In genomic region chr1:27572679-27573426, GRCh38 we compare ENCODE assay signal across 10 cellular contexts. TPM values are rescaled to one million over a fixed set of nuclear protein-coding genes. Genes with fewer than 3 reads are reported as not detected.
DNase-seq lines count a peak whose midpoint lies in the region; TF ChIP-seq lines count a peak whose summit lies in the region.
"Had no signal": no experiment of that assay in that cellular context is flagged by ENCODE, and none has a peak within 500 bp of the region (broad histone marks: within the 10 kb centered on the region; RNA-seq: fewer than 3 reads in every experiment).

No MANE protein-coding gene starts in this region.

- H3K9me3 ChIP-seq in HUES48 (ENCODE audit: control insufficient read depth, insufficient read depth, low read length) (no peaks in the 10 kb centered on the region), subcutaneous abdominal adipose tissue (ENCODE audit: control insufficient read depth in 5 of 5, low read length in 5 of 5) (no peaks in the 10 kb centered on the region)

- H3K36me3 Mint-ChIP-seq in MCF 10A (ENCODE audit: insufficient read depth, unreplicated experiment), result no peaks in the 10 kb centered on the region
- H3K36me3 Mint-ChIP-seq in activated naive CD8-positive, alpha-beta T cell treated with anti-CD3 and anti-CD28 coated beads for 36 hours, result no peaks in the 10 kb centered on the region

- no peaks in the 10 kb centered on the region for H3K9me3 Mint-ChIP-seq in MCF 10A (ENCODE audit: unreplicated experiment)
- H3K9me3 Mint-ChIP-seq in activated naive CD8-positive, alpha-beta T cell treated with anti-CD3 and anti-CD28 coated beads for 36 hours, result no peaks in the 10 kb centered on the region

- H3K4me3 Mint-ChIP-seq in MCF 10A (ENCODE audit: unreplicated experiment), result peak overlapping the region; percentile 28
- H3K4me3 Mint-ChIP-seq in activated naive CD8-positive, alpha-beta T cell treated with anti-CD3 and anti-CD28 coated beads for 36 hours, result no peak overlapping the region

- DNase-seq in MCF 10A (ENCODE audit: unreplicated experiment) (no peak), left kidney (ENCODE audit: low read depth, low spot score) (peak; percentile 69), GM10248 (ENCODE audit: extremely low spot score) (no peak), OCI-M1 (lab: John Stamatoyannopoulos, UW) (no peak), occipital lobe (lab: John Stamatoyannopoulos, UW) (no peak)
- DNase-seq in activated naive CD8-positive, alpha-beta T cell treated with anti-CD3 and anti-CD28 coated beads for 36 hours, result no peak
- DNase-seq: activated CD4-positive, CD25-positive, alpha-beta regulatory T cell treated with anti-CD3 and anti-CD28 coated beads, Interleukin-2, amount 50 U/mL, for 72 hours had no signal

- no peak overlapping the region for H3K4me3 ChIP-seq in HUES48 (ENCODE audit: low read depth, low read length)
- peak overlapping the region in 1 of 5 donors; percentile 7 for H3K4me3 ChIP-seq in subcutaneous abdominal adipose tissue (ENCODE audit: low read depth in 1 of 5, low read length in 5 of 5)
- H3K4me3 ChIP-seq: GM12878 had no signal

- no peaks in the 10 kb centered on the region for H3K36me3 ChIP-seq in HUES48 (ENCODE audit: control insufficient read depth, insufficient read depth, low read length)
- H3K36me3 ChIP-seq in subcutaneous abdominal adipose tissue (ENCODE audit: control insufficient read depth in 5 of 5, insufficient read depth in 5 of 5, low read length in 5 of 5), result no peaks in the 10 kb centered on the region

- no peaks in the 10 kb centered on the region for H3K27me3 Mint-ChIP-seq in MCF 10A (ENCODE audit: insufficient read depth, unreplicated experiment)
- peaks cover 3% of the 10 kb centered on the region for H3K27me3 Mint-ChIP-seq in activated naive CD8-positive, alpha-beta T cell treated with anti-CD3 and anti-CD28 coated beads for 36 hours

- BruUV-seq in MCF 10A (replicated peaks; lab: Mats Ljungman, UMichigan), result no TSS peak

- H3K27ac Mint-ChIP-seq in MCF 10A (ENCODE audit: low read depth, unreplicated experiment), result no peak overlapping the region
- H3K27ac Mint-ChIP-seq in activated naive CD8-positive, alpha-beta T cell treated with anti-CD3 and anti-CD28 coated beads for 36 hours, result no peak overlapping the region

- H3K27ac ChIP-seq in HUES48 (ENCODE audit: low read depth, low read length) (peak overlapping the region; percentile 88), subcutaneous abdominal adipose tissue (ENCODE audit: low read depth, low read length) (peak overlapping the region; percentile 46)

- H3K4me1 ChIP-seq in HUES48 (ENCODE audit: control insufficient read depth, insufficient read depth, low read length) (peaks cover 70% of the 10 kb centered on the region), subcutaneous abdominal adipose tissue (ENCODE audit: control insufficient read depth in 5 of 5, insufficient read depth in 5 of 5, low read length in 5 of 5) (peaks cover 11 to 93% (median 87%) of the 10 kb centered on the region in 5 donors)

- POLR2A ChIA-PET in MCF 10A (lab: Yijun Ruan, JAX) (interaction anchor here (0.9 to 1.8 kb wide), 3 partner anchors 8 to 29 kb away, joined by 3 to 7 read pairs (median 4); no protein-coding TSS in a partner anchor), GM10248 (lab: Yijun Ruan, JAX) (no interaction called here)

- CTCF ChIA-PET in MCF 10A (lab: Yijun Ruan, JAX), result interaction anchor here (0.7 to 2.6 kb wide), 3 partner anchors 14 to 32 kb away, joined by 3 to 12 read pairs (median 4); no protein-coding TSS in a partner anchor
- CTCF ChIA-PET in GM10248 (lab: Yijun Ruan, JAX), result interaction anchor here (0.9 to 13.5 kb wide), 5 partner anchors 16 to 272 kb away, joined by 3 to 163 read pairs (median 5); no protein-coding TSS in a partner anchor

- H3K4me1 Mint-ChIP-seq in MCF 10A (ENCODE audit: insufficient read depth, unreplicated experiment), result peaks cover 47% of the 10 kb centered on the region
- H3K4me1 Mint-ChIP-seq in activated naive CD8-positive, alpha-beta T cell treated with anti-CD3 and anti-CD28 coated beads for 36 hours, result peaks cover 14% of the 10 kb centered on the region

- no peaks in the 10 kb centered on the region for H3K27me3 ChIP-seq in HUES48 (ENCODE audit: control insufficient read depth, insufficient read depth, low read length)
- no peaks in the 10 kb centered on the region for H3K27me3 ChIP-seq in subcutaneous abdominal adipose tissue (ENCODE audit: control insufficient read depth in 5 of 5, insufficient read depth in 4 of 5, low read length in 5 of 5)

- intact Hi-C loops in MCF 10A (cut with micrococcal nuclease), result no loop called here

- TF ChIP-seq CTCF in MCF 10A (IDR thresholded peaks at IDR 0.05; ENCODE audit: unreplicated experiment) (no peak), GM10248 (IDR thresholded peaks at IDR 0.05; ENCODE audit: control extremely low read depth, extremely low read depth, low read depth, missing control alignments) (no peak)

- H3K9ac ChIP-seq in HUES48 (ENCODE audit: low read depth, low read length) (no peak overlapping the region), subcutaneous abdominal adipose tissue (ENCODE audit: low read length in 5 of 5) (peak overlapping the region in 2 of 5 donors; percentile 17 to 31)

RNA-seq across cellular contexts. Expression of gene AHDC1, which starts 31.1 kb away (rescaled TPM):
- 18.4 and 25.2 TPM in 2 replicates for total RNA-seq in MCF 10A (2022)
- 10 to 100 TPM; 10.0 to 12.0 TPM for total RNA-seq in activated naive CD8-positive, alpha-beta T cell treated with anti-CD3 and anti-CD28 coated beads for 36 hours
- 11.9 TPM for total RNA-seq in occipital lobe
